In genomic region chr9:34646211-34647083, GRCh38 we compare ENCODE assay signal across 1 cellular context.
TF ChIP-seq lines count a peak whose summit lies in the region.

TSS of gene GALT (plus strand) at chr9:34646675. CDS start at chr9:34646705, 30 bp downstream.

TF ChIP-seq in HepG2, 621 proteins besides CTCF, POLR2A, EP300 and RAD21 (continued from another document and continues in another):
- TF ChIP-seq SOX13 (IDR thresholded peaks at IDR 0.05) (no peak), SOX13 (CRISPR knock-in tag; conservative IDR thresholded peaks at IDR 0.05 in 1 of 2, IDR thresholded peaks at IDR 0.05 in 1 of 2) (peak in 1 of 2 experiments; percentile 43; a peak in 1 of 4 replicates), NPAS2 (CRISPR knock-in tag; IDR thresholded peaks at IDR 0.05; ENCODE audit: borderline replicate concordance) (no peak), TFAP4 (IDR thresholded peaks at IDR 0.05; ENCODE audit: borderline replicate concordance, low read depth) (peak; percentile 98), ZNF33A (CRISPR knock-in tag; IDR thresholded peaks at IDR 0.05; ENCODE audit: borderline replicate concordance) (no peak), PHF20 (CRISPR knock-in tag; IDR thresholded peaks at IDR 0.05) (peak; percentile 77), ZNF331 (CRISPR knock-in tag; IDR thresholded peaks at IDR 0.05) (peak; percentile 53), TOPORS (CRISPR knock-in tag; IDR thresholded peaks at IDR 0.05) (no peak), ZMAT5 (CRISPR knock-in tag; IDR thresholded peaks at IDR 0.05; ENCODE audit: borderline replicate concordance, low read depth) (no peak), SALL1 (CRISPR knock-in tag; IDR thresholded peaks at IDR 0.05) (peak; percentile 77), THAP9 (CRISPR knock-in tag; IDR thresholded peaks at IDR 0.05; ENCODE audit: borderline replicate concordance) (peak; percentile 79; the same call in 1 of the 2 replicates), ELF4 (CRISPR knock-in tag; IDR thresholded peaks at IDR 0.05; ENCODE audit: borderline replicate concordance) (no peak), ZNF256 (CRISPR knock-in tag; conservative IDR thresholded peaks at IDR 0.05) (peak; percentile 53; the same call in 1 of the 2 replicates), NFE2L2 (IDR thresholded peaks at IDR 0.05; ENCODE audit: low read length) (no peak), ZNF446 (CRISPR knock-in tag; IDR thresholded peaks at IDR 0.05) (0 out of 2 replicates have a peak, but pooled peaks have one; percentile 68), ZNF44 (CRISPR knock-in tag; IDR thresholded peaks at IDR 0.05) (no peak), ZFP36L2 (CRISPR knock-in tag; IDR thresholded peaks at IDR 0.05) (no peak), ZNF142 (CRISPR knock-in tag; IDR thresholded peaks at IDR 0.05) (no peak), ZNF496 (CRISPR knock-in tag; IDR thresholded peaks at IDR 0.05; ENCODE audit: insufficient replicate concordance) (no peak), ZNF318 (CRISPR knock-in tag; IDR thresholded peaks at IDR 0.05) (peak; percentile 53; the same call in 1 of the 2 replicates), RBM39 (IDR thresholded peaks at IDR 0.05; ENCODE audit: low read depth, low read length, poor library complexity, severe bottlenecking) (no peak), ZNF672 (CRISPR knock-in tag; IDR thresholded peaks at IDR 0.05) (no peak), NFRKB (IDR thresholded peaks at IDR 0.05) (no peak), IRF2 (CRISPR knock-in tag; IDR thresholded peaks at IDR 0.05) (peak; percentile 57), ZKSCAN5 (CRISPR knock-in tag; IDR thresholded peaks at IDR 0.05) (no peak; the same call in 1 of the 2 replicates), TIGD3 (CRISPR knock-in tag; IDR thresholded peaks at IDR 0.05; ENCODE audit: borderline replicate concordance) (no peak), ARID2 (CRISPR knock-in tag; IDR thresholded peaks at IDR 0.05; ENCODE audit: borderline replicate concordance) (no peak), HOXD1 (CRISPR knock-in tag; IDR thresholded peaks at IDR 0.05) (no peak), ZNF337 (CRISPR knock-in tag; IDR thresholded peaks at IDR 0.05; ENCODE audit: borderline replicate concordance, low read depth) (no peak), NCOA2 (CRISPR knock-in tag; IDR thresholded peaks at IDR 0.05) (peak; percentile 16; the same call in 1 of the 2 replicates), ATRX (CRISPR knock-in tag; IDR thresholded peaks at IDR 0.05; ENCODE audit: borderline replicate concordance) (no peak), ZNF549 (CRISPR knock-in tag; IDR thresholded peaks at IDR 0.05) (no peak), E2F1 (CRISPR knock-in tag; IDR thresholded peaks at IDR 0.05) (no peak), HNRNPL (IDR thresholded peaks at IDR 0.05; ENCODE audit: low read depth, low read length) (peak; percentile 56; the same call in 1 of the 2 replicates), FOXJ3 (CRISPR knock-in tag; IDR thresholded peaks at IDR 0.05; ENCODE audit: borderline replicate concordance) (no peak), MLLT10 (CRISPR knock-in tag; IDR thresholded peaks at IDR 0.05) (no peak), ZNF720 (CRISPR knock-in tag; IDR thresholded peaks at IDR 0.05) (no peak), RNF219 (CRISPR knock-in tag; IDR thresholded peaks at IDR 0.05) (no peak)
